ENCODE assay signal across 9 cellular contexts in the genomic region with DNA sequence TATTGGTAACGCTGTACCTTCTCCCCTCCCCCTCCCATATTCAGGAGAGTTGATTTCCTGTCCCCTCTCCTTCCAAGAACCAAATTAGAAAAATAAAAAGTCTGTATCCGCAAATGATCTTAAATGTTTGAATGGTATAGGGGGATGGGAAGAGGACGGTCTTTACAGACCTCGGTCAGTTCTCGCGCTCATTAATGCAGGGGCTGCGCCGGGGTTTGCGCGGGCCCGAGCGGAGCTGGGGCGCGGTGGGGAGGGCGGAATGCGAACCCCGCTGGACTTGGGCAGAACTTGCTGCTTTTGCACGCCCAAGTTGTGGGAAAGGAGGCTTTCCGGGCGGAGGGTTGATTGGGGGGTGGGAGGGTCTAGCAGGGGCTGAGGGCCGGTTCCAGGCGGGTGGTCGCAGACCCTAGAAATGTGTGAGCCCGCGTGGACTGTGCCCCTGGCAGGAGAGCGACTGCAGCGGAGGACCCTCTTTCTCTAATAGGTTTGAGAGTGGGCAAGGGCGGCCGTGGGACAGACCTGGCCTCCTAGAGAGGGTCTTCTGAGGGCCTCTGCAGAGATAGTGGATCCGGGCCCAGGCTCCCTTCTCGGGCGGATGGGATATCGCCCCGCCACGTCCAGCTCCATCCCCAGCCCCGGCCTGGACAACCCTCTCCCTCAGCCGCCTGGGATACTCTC. TPM values are rescaled to one million over a fixed set of nuclear protein-coding genes. Genes with fewer than 3 reads are reported as not detected.
DNase-seq lines count a peak whose midpoint lies in the region; ATAC-seq and TF ChIP-seq lines count a peak whose summit lies in the region.
"Had no signal": no experiment of that assay in that cellular context is flagged by ENCODE, and none has a peak within 500 bp of the region (broad histone marks: within the 10 kb centered on the region; RNA-seq: fewer than 3 reads in every experiment).

No MANE protein-coding gene starts in this region.

- H3K79me2 ChIP-seq in smooth muscle cell (ENCODE audit: low read depth), result peaks cover 18% of the 10 kb centered on the region

- ATAC-seq in GM18517 (IDR thresholded peaks at IDR 0.05; ENCODE audit: unreplicated experiment), result no peak
- ATAC-seq in HG03135 (IDR thresholded peaks at IDR 0.05; ENCODE audit: unreplicated experiment), result no peak

- H3K9me3 ChIP-seq in HUES6 (ENCODE audit: control insufficient read depth, insufficient read depth, low read depth, low read length) (no peaks in the 10 kb centered on the region), colonic mucosa (no peaks in the 10 kb centered on the region), smooth muscle cell (replicated peaks; ENCODE audit: low read depth) (no peaks in the 10 kb centered on the region)

- H3K9ac ChIP-seq in HUES6 (ENCODE audit: low read length), result no peak overlapping the region
- peak overlapping the region in 1 of 2 donors; percentile 83 for H3K9ac ChIP-seq in colonic mucosa (ENCODE audit: low read depth in 2 of 2, low read length in 2 of 2)
- peak overlapping the region; percentile 68 for H3K9ac ChIP-seq in smooth muscle cell (ENCODE audit: low read depth)

- H3K4me2 ChIP-seq in smooth muscle cell, result peak overlapping the region; percentile 99

- H3K36me3 ChIP-seq in HUES6 (ENCODE audit: control insufficient read depth, insufficient read depth, low read length), result no peaks in the 10 kb centered on the region
- no peaks in the 10 kb centered on the region for H3K36me3 ChIP-seq in colonic mucosa
- H3K36me3 ChIP-seq in smooth muscle cell (ENCODE audit: low read depth), result no peaks in the 10 kb centered on the region

- H4K20me1 ChIP-seq in smooth muscle cell (ENCODE audit: low read depth), result peaks cover 14% of the 10 kb centered on the region

- H3K27ac ChIP-seq in HUES6 (ENCODE audit: low read depth, low read length) (no peak overlapping the region), colonic mucosa (peak overlapping the region; percentile 84), smooth muscle cell (ENCODE audit: low read depth) (no peak overlapping the region)

- intact Hi-C loops in colonic mucosa (cut with DNase I), result no loop called here

- H3F3A ChIP-seq in smooth muscle cell (ENCODE audit: low read depth), result no peaks in the 10 kb centered on the region

- WGBS in smooth muscle cell (ENCODE audit: low lambda C conversion rate), result 19% methylated on average over 26 of the region's 37 CpGs

- H3K27me3 ChIP-seq in HUES6 (ENCODE audit: control insufficient read depth, insufficient read depth, low read length) (peaks cover 97% of the 10 kb centered on the region), colonic mucosa (no peaks in the 10 kb centered on the region), smooth muscle cell (ENCODE audit: low read depth) (peaks cover 78% of the 10 kb centered on the region)

- H2AFZ ChIP-seq in smooth muscle cell (ENCODE audit: low read depth), result peak overlapping the region; percentile 97

- DNase-seq in colonic mucosa, result peak; percentile 20
- DNase-seq in left kidney (ENCODE audit: low read depth, low spot score), result peak; percentile 78
- DNase-seq in smooth muscle cell (lab: John Stamatoyannopoulos, UW; ENCODE audit: unreplicated experiment), result no peak
- DNase-seq in T1000 (lab: John Stamatoyannopoulos, UW), result no peak
- no peak for DNase-seq in NCI-H446 treated with DMSO at 0.1 percent for 48 hours (lab: John Stamatoyannopoulos, UW)
- DNase-seq: RPMI8226 had no signal

- TF ChIP-seq CTCF in colonic mucosa (IDR thresholded peaks at IDR 0.05) (no peak), smooth muscle cell (IDR thresholded peaks at IDR 0.05; ENCODE audit: borderline replicate concordance, insufficient read depth, poor library complexity, severe bottlenecking) (no peak)

- H3K4me1 ChIP-seq in HUES6 (ENCODE audit: control insufficient read depth, insufficient read depth, low read length) (peaks cover 64% of the 10 kb centered on the region), colonic mucosa (peaks cover 11% of the 10 kb centered on the region), smooth muscle cell (ENCODE audit: low read depth) (peaks cover 76% of the 10 kb centered on the region)

- H3K4me3 ChIP-seq in HUES6 (ENCODE audit: low read depth, low read length), result peak overlapping the region; percentile 71
- peak overlapping the region; percentile 45 for H3K4me3 ChIP-seq in colonic mucosa
- peak overlapping the region; percentile 79 for H3K4me3 ChIP-seq in smooth muscle cell

RNA-seq across cellular contexts. Expression of a gene that starts 11.1 kb away (rescaled TPM):
- total RNA-seq in colonic mucosa, result 10 to 100 TPM; 25.7 to 35.0 TPM
- total RNA-seq in smooth muscle cell, result 4.5 and 9.8 TPM in 2 replicates
- polyA plus RNA-seq in smooth muscle cell, result 4.7 and 11.3 TPM in 2 replicates

Comparison
In these comparisons a context has a peak if more than half of its experiments do, and no peak if none do; other contexts are left out.
1. DNase-seq: peak in colonic mucosa (single experiment) and left kidney (single experiment); none in smooth muscle cell (single experiment), T1000 (single experiment) and NCI-H446 treated with DMSO at 0.1 percent for 48 hours (single experiment).
2. Peak in every context shown above with its lines, with median percentiles within 50 percentile points of each other: H3K4me3 ChIP-seq.